In the genomic region with DNA sequence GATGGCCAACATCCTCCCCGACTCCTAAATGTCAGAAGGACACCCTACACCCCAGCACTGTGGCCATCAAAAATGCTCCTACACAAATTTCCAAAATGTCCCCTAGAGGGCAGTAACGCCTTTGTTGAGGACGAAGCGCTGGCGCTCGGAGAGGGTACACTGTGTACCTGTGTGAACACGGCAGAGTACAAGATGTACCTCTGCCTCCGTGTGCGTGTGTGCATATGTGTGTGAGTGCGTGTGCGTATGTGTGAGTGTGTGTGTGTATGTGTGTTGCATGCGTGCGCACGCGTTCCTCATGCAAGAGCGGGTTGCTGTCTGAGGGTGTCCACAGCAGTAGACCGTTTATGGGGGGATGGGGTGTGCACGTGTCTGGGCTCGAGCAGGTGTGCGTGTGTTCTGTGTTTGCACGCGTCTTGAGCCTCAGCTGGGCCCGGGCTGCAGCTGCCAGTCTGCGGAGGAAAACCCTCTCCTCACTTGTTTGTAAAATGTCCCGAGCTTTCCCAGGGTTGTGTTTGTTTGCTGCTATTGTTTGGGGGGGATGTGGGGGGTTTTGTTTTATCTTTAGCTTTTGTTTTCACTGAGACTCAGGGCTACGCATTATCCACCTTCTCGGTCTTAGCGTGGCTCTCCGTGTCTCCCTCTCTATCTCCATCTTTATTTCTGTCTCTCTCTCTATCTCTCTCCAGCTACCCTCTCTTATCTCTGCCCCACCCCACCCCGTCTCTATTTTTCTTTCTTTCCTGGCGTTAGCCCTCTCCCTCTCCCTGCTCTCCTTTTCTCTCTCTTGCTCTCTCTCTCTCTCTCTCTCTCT, we compare ENCODE assay signal across 1 cellular context.
TF ChIP-seq lines count a peak whose summit lies in the region.

No MANE protein-coding gene starts in this region.

TF ChIP-seq in GM12878, 131 proteins besides CTCF, POLR2A, EP300 and RAD21:
- TF ChIP-seq BHLHE40 (IDR thresholded peaks at IDR 0.05; ENCODE audit: borderline replicate concordance in 1 of 2, low read depth in 2 of 2, low read length in 1 of 2) (peak; percentile 77 to 91), FOXM1 (IDR thresholded peaks at IDR 0.05; ENCODE audit: low read depth, low read length) (no peak), ZNF217 (IDR thresholded peaks at IDR 0.05) (no peak), RUNX3 (IDR thresholded peaks at IDR 0.05; ENCODE audit: low read length) (0 out of 2 replicates have a peak, but pooled peaks have one; percentile 4), PAX8 (IDR thresholded peaks at IDR 0.05) (peak; percentile 97), RBBP5 (conservative IDR thresholded peaks at IDR 0.05) (no peak), SREBF2 (IDR thresholded peaks at IDR 0.05; ENCODE audit: low read length) (no peak), IKZF2 (IDR thresholded peaks at IDR 0.05) (peak; percentile 14 to 53; a peak in 2 of 4 replicates), MXI1 (IDR thresholded peaks at IDR 0.05; ENCODE audit: low read depth, low read length) (peak; percentile 55; the same call in 1 of the 2 replicates), YY1 (IDR thresholded peaks at IDR 0.05; ENCODE audit: low read depth, low read length) (peak; percentile 41; the same call in 1 of the 2 replicates), TCF12 (IDR thresholded peaks at IDR 0.05; ENCODE audit: low read depth, low read length) (peak; percentile 79), TARDBP (IDR thresholded peaks at IDR 0.05; ENCODE audit: borderline replicate concordance) (no peak), CHD2 (IDR thresholded peaks at IDR 0.05; ENCODE audit: borderline replicate concordance, low read depth, low read length) (0 out of 2 replicates have a peak, but pooled peaks have one; percentile 15), HDGF (IDR thresholded peaks at IDR 0.05) (peak; percentile 36; the same call in 1 of the 2 replicates), NBN (IDR thresholded peaks at IDR 0.05) (peak; percentile 65), SMC3 (IDR thresholded peaks at IDR 0.05; ENCODE audit: borderline replicate concordance, low read length) (peak; percentile 58), MYC (IDR thresholded peaks at IDR 0.05; ENCODE audit: insufficient read depth, insufficient read length, insufficient replicate concordance, low read length, severe bottlenecking) (peak; percentile 92), NR2C1 (IDR thresholded peaks at IDR 0.05) (no peak), ETV6 (conservative IDR thresholded peaks at IDR 0.05 in 1 of 2, IDR thresholded peaks at IDR 0.05 in 1 of 2; ENCODE audit: borderline replicate concordance in 1 of 2, low read depth in 1 of 2) (no peak), KDM1A (IDR thresholded peaks at IDR 0.05; ENCODE audit: borderline replicate concordance) (peak; percentile 62; the same call in 1 of the 2 replicates), EED (IDR thresholded peaks at IDR 0.05; ENCODE audit: low read depth) (0 out of 2 replicates have a peak, but pooled peaks have one; percentile 14), NFYA (IDR thresholded peaks at IDR 0.05; ENCODE audit: borderline replicate concordance, low read depth, low read length) (no peak), FOXK2 (IDR thresholded peaks at IDR 0.05) (no peak), ZNF384 (IDR thresholded peaks at IDR 0.05; ENCODE audit: borderline replicate concordance, low read depth, low read length) (no peak), JUNB (IDR thresholded peaks at IDR 0.05) (no peak), TCF3 (IDR thresholded peaks at IDR 0.05; ENCODE audit: borderline replicate concordance, insufficient read depth, low read depth, low read length) (peak; percentile 59; the same call in 1 of the 2 replicates), BACH1 (IDR thresholded peaks at IDR 0.05; ENCODE audit: borderline replicate concordance) (0 out of 2 replicates have a peak, but pooled peaks have one; percentile 23), NRF1 (conservative IDR thresholded peaks at IDR 0.05; ENCODE audit: low read depth, low read length) (no peak), ZSCAN29 (IDR thresholded peaks at IDR 0.05) (no peak), RB1 (IDR thresholded peaks at IDR 0.05; ENCODE audit: borderline replicate concordance) (peak; percentile 50; the same call in 1 of the 2 replicates), NR2C2 (IDR thresholded peaks at IDR 0.05; ENCODE audit: borderline replicate concordance, control insufficient read depth, insufficient read length, low read depth) (no peak), IKZF1 (conservative IDR thresholded peaks at IDR 0.05) (peak; percentile 35; the same call in 1 of the 2 replicates), IRF4 (IDR thresholded peaks at IDR 0.05; ENCODE audit: low read depth, low read length) (0 out of 2 replicates have a peak, but pooled peaks have one; percentile 8)
- TF ChIP-seq, protein P1, sequence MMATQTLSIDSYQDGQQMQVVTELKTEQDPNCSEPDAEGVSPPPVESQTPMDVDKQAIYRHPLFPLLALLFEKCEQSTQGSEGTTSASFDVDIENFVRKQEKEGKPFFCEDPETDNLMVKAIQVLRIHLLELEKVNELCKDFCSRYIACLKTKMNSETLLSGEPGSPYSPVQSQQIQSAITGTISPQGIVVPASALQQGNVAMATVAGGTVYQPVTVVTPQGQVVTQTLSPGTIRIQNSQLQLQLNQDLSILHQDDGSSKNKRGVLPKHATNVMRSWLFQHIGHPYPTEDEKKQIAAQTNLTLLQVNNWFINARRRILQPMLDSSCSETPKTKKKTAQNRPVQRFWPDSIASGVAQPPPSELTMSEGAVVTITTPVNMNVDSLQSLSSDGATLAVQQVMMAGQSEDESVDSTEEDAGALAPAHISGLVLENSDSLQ (IDR thresholded peaks at IDR 0.05): peak; percentile 26; the same call in 1 of the 2 replicates
- TF ChIP-seq, protein P2, sequence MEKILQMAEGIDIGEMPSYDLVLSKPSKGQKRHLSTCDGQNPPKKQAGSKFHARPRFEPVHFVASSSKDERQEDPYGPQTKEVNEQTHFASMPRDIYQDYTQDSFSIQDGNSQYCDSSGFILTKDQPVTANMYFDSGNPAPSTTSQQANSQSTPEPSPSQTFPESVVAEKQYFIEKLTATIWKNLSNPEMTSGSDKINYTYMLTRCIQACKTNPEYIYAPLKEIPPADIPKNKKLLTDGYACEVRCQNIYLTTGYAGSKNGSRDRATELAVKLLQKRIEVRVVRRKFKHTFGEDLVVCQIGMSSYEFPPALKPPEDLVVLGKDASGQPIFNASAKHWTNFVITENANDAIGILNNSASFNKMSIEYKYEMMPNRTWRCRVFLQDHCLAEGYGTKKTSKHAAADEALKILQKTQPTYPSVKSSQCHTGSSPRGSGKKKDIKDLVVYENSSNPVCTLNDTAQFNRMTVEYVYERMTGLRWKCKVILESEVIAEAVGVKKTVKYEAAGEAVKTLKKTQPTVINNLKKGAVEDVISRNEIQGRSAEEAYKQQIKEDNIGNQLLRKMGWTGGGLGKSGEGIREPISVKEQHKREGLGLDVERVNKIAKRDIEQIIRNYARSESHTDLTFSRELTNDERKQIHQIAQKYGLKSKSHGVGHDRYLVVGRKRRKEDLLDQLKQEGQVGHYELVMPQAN (conservative IDR thresholded peaks at IDR 0.05): peak; percentile 64; the same call in 1 of the 2 replicates
- TF ChIP-seq, protein P3, sequence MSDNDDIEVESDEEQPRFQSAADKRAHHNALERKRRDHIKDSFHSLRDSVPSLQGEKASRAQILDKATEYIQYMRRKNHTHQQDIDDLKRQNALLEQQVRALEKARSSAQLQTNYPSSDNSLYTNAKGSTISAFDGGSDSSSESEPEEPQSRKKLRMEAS (IDR thresholded peaks at IDR 0.05; ENCODE audit: low read depth, low read length): peak; percentile 80
- TF ChIP-seq, protein P4, sequence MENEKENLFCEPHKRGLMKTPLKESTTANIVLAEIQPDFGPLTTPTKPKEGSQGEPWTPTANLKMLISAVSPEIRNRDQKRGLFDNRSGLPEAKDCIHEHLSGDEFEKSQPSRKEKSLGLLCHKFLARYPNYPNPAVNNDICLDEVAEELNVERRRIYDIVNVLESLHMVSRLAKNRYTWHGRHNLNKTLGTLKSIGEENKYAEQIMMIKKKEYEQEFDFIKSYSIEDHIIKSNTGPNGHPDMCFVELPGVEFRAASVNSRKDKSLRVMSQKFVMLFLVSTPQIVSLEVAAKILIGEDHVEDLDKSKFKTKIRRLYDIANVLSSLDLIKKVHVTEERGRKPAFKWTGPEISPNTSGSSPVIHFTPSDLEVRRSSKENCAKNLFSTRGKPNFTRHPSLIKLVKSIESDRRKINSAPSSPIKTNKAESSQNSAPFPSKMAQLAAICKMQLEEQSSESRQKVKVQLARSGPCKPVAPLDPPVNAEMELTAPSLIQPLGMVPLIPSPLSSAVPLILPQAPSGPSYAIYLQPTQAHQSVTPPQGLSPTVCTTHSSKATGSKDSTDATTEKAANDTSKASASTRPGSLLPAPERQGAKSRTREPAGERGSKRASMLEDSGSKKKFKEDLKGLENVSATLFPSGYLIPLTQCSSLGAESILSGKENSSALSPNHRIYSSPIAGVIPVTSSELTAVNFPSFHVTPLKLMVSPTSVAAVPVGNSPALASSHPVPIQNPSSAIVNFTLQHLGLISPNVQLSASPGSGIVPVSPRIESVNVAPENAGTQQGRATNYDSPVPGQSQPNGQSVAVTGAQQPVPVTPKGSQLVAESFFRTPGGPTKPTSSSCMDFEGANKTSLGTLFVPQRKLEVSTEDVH (IDR thresholded peaks at IDR 0.05; ENCODE audit: low read depth, partially characterized antibody): no peak
- TF ChIP-seq, protein P5, sequence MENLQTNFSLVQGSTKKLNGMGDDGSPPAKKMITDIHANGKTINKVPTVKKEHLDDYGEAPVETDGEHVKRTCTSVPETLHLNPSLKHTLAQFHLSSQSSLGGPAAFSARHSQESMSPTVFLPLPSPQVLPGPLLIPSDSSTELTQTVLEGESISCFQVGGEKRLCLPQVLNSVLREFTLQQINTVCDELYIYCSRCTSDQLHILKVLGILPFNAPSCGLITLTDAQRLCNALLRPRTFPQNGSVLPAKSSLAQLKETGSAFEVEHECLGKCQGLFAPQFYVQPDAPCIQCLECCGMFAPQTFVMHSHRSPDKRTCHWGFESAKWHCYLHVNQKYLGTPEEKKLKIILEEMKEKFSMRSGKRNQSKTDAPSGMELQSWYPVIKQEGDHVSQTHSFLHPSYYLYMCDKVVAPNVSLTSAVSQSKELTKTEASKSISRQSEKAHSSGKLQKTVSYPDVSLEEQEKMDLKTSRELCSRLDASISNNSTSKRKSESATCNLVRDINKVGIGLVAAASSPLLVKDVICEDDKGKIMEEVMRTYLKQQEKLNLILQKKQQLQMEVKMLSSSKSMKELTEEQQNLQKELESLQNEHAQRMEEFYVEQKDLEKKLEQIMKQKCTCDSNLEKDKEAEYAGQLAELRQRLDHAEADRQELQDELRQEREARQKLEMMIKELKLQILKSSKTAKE (IDR thresholded peaks at IDR 0.05; ENCODE audit: low read depth, poor library complexity, severe bottlenecking): no peak
